ENCODE assay signal across 10 cellular contexts in genomic region chr1:47351305-47351704, GRCh38. TPM values are rescaled to one million over a fixed set of nuclear protein-coding genes. Genes with fewer than 3 reads are reported as not detected.
A peak's percentile ranks its signal among the peaks of the same experiment; 100 is the strongest.
DNase-seq lines count a peak whose midpoint lies in the region; ATAC-seq and TF ChIP-seq lines count a peak whose summit lies in the region.
"Had no signal": no experiment of that assay in that cellular context is flagged by ENCODE, and none has a peak within 500 bp of the region (broad histone marks: within the 10 kb centered on the region; RNA-seq: fewer than 3 reads in every experiment).

No MANE protein-coding gene starts in this region.

- H3K4me3 ChIP-seq in GM12865 (ENCODE audit: low read depth, low read length) (no peak overlapping the region), choroid plexus epithelial cell (ENCODE audit: low read depth, low read length) (no peak overlapping the region), SJCRH30 (no peak overlapping the region)
- H3K4me3 ChIP-seq: SK-N-MC had no signal

- no peaks in the 10 kb centered on the region for H3K27me3 ChIP-seq in SJCRH30

- no peaks in the 10 kb centered on the region for H3K4me1 ChIP-seq in SJCRH30

- no peak overlapping the region for H3K27ac ChIP-seq in SJCRH30
- H3K27ac ChIP-seq: SK-N-MC had no signal

- H3K36me3 ChIP-seq in SJCRH30 = 0 out of 2 replicates have a peak, but pooled peaks cover 2% of the 10 kb centered on the region

- TF ChIP-seq CTCF in GM12865 (IDR thresholded peaks at IDR 0.05; ENCODE audit: insufficient read depth, low read depth, low read length, missing control alignments) (no peak), choroid plexus epithelial cell (conservative IDR thresholded peaks at IDR 0.05; ENCODE audit: low read depth, low read length) (no peak)

- DNase-seq in GM12865 (ENCODE audit: low read depth) = peak; percentile 70
- DNase-seq in choroid plexus epithelial cell (ENCODE audit: low read depth) = peak; percentile 27
- no peak for DNase-seq in mesenteric fat pad (ENCODE audit: low spot score)
- DNase-seq in GM19240 (ENCODE audit: insufficient read length, low spot score) = no peak
- DNase-seq in SJCRH30 = no peak
- DNase-seq in SW 1271 (lab: John Stamatoyannopoulos, UW) = no peak

- ATAC-seq in GM21360 (IDR thresholded peaks at IDR 0.05; ENCODE audit: unreplicated experiment) (peak; percentile 98), HG03354 (IDR thresholded peaks at IDR 0.05; ENCODE audit: poor library complexity, severe bottlenecking, unreplicated experiment) (peak; percentile 79)
- ATAC-seq: left lobe of liver had no signal

- no peaks in the 10 kb centered on the region for H3K9me3 ChIP-seq in SJCRH30 (replicated peaks)

RNA-seq across cellular contexts. Expression of gene CMPK1, which starts 17.7 kb away (rescaled TPM):
- 151 TPM for total RNA-seq in mesenteric fat pad
- total RNA-seq in SJCRH30 (2014; rRNA removed; shearing (Covaris generic)) = 127 and 144 TPM in 2 replicates

RNA-seq across cellular contexts. Expression of gene STIL, which starts 37.4 kb away (rescaled TPM):
- total RNA-seq in mesenteric fat pad = 1.8 TPM
- 48.5 and 53.4 TPM in 2 replicates for total RNA-seq in SJCRH30 (2014; rRNA removed; shearing (Covaris generic))

Comparison
In these comparisons a context has a peak if more than half of its experiments do, and no peak if none do; other contexts are left out.
1. DNase-seq: peak in GM12865 (single experiment) and choroid plexus epithelial cell (single experiment); none in mesenteric fat pad (single experiment), GM19240 (single experiment), SJCRH30 (0 of 2) and SW 1271 (0 of 2).
2. RNA of gene STIL, which starts 37.4 kb away (total RNA-seq): 48.5 to 53.4 TPM in SJCRH30; 1.8 TPM in mesenteric fat pad (single experiment); every median in the first group is over 10 times any median in the second.